Comparison of ENCODE assay signal across 15 cellular contexts in the genomic region with DNA sequence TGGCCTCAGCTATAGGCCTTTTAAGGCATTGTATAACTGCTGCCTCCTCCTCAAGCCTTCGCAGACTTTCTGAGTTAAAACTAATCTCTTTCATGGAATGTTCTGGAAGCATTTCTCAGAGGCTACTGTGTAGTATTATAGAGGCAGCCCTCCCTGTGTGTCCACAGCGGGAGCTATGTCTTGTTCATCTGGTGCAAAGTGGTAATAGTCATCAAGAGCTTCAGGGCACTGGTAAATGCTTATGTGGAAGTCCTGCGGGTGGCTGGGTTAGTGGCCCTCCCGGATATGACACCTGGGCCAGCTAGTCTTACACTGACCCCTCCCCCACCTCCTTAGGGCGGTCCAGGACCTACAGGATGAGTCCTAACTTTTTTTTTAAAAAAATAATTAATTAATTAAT. TPM values are rescaled to one million over a fixed set of nuclear protein-coding genes. Genes with fewer than 3 reads are reported as not detected.
A peak's percentile ranks its signal among the peaks of the same experiment; 100 is the strongest.
DNase-seq lines count a peak whose midpoint lies in the region; ATAC-seq and TF ChIP-seq lines count a peak whose summit lies in the region.
"Had no signal": no experiment of that assay in that cellular context is flagged by ENCODE, and none has a peak within 500 bp of the region (broad histone marks: within the 10 kb centered on the region; RNA-seq: fewer than 3 reads in every experiment).

No MANE protein-coding gene starts in this region.

- H3K4me3 Mint-ChIP-seq in CD4-positive, CD25-positive, alpha-beta regulatory T cell: peak overlapping the region in 3 of 4 donors; percentile 62 to 85 (median 80)
- H3K4me3 Mint-ChIP-seq in central memory CD8-positive, alpha-beta T cell: peak overlapping the region; percentile 18
- peak overlapping the region; percentile 70 to 85 (median 82) for H3K4me3 Mint-ChIP-seq in nephron

- POLR2A ChIA-PET in HCT116 (lab: Charles Lee): interaction anchor here (0.7 to 5.8 kb wide), 11 partner anchors 29 to 110 kb away, joined by 3 to 43 read pairs (median 6); partner anchors contain the start of genes CLDN3, CLDN4 and METTL27

- peaks cover 16% of the 10 kb centered on the region for H3K4me1 ChIP-seq in CD4-positive, CD25-positive, alpha-beta regulatory T cell (ENCODE audit: control insufficient read depth, insufficient read depth, low read length, poor library complexity, severe bottlenecking)
- peaks cover 51 to 80% of the 10 kb centered on the region in 2 experiments for H3K4me1 ChIP-seq in HCT116 (ENCODE audit: control insufficient read depth in 1 of 2, insufficient read depth in 2 of 2, low read length in 2 of 2)

- RAD21 ChIA-PET in HCT116 (lab: Charles Lee; ENCODE audit: low non-redundant PET in 1 of 2, low total read pairs in 2 of 2, uncharacterized antibody in 2 of 2, unreplicated experiment in 2 of 2): interaction anchor here in 1 of 2 experiments (0.5 to 1.0 kb wide), 2 partner anchors 102 to 110 kb away, joined by 3 read pairs; no protein-coding TSS in a partner anchor

- peak overlapping the region; percentile 95 for H3K9ac ChIP-seq in HCT116 (ENCODE audit: low read length)
- H3K9ac ChIP-seq: BLaER1 treated with 17β-estradiol and CSF1 and Interleukin-3, amounts not matched to agents 10 nM and 100 nM had no signal

- H3K27me3 Mint-ChIP-seq in CD4-positive, CD25-positive, alpha-beta regulatory T cell: peaks cover 4% of the 10 kb centered on the region
- H3K27me3 Mint-ChIP-seq in central memory CD8-positive, alpha-beta T cell: no peaks in the 10 kb centered on the region
- H3K27me3 Mint-ChIP-seq in nephron (ENCODE audit: low read depth): peaks cover 10% of the 10 kb centered on the region

- H3K79me2 ChIP-seq in HCT116 (ENCODE audit: insufficient read depth, low read length): peaks cover 32% of the 10 kb centered on the region

- intact Hi-C loops in HCT116 (cut with micrococcal nuclease): loop anchor here (2.0 to 5.0 kb wide), 2 partner anchors 67 to 92 kb away; no protein-coding TSS in a partner anchor

- no peaks in the 10 kb centered on the region for H3K27me3 ChIP-seq in CD4-positive, CD25-positive, alpha-beta regulatory T cell (ENCODE audit: control insufficient read depth, insufficient read depth, low read length)
- H3K27me3 ChIP-seq in HCT116 (ENCODE audit: insufficient read depth, low read length): no peaks in the 10 kb centered on the region

- TF ChIP-seq CTCF in HCT116 (IDR thresholded peaks at IDR 0.05 in 2 of 3, conservative IDR thresholded peaks at IDR 0.05 in 1 of 3; ENCODE audit: borderline replicate concordance in 1 of 3, insufficient read depth in 1 of 3, low read depth in 2 of 3, low read length in 2 of 3): no peak
- TF ChIP-seq CTCF in nephron (IDR thresholded peaks at IDR 0.05; ENCODE audit: unreplicated experiment in 3 of 3): no peak

- H3K36me3 Mint-ChIP-seq in CD4-positive, CD25-positive, alpha-beta regulatory T cell: no peaks in the 10 kb centered on the region
- peaks cover 7% of the 10 kb centered on the region for H3K36me3 Mint-ChIP-seq in central memory CD8-positive, alpha-beta T cell (ENCODE audit: insufficient read depth)
- H3K36me3 Mint-ChIP-seq in nephron (ENCODE audit: low read depth): no peaks in the 10 kb centered on the region

- peaks cover 0 to 23% (median 6%) of the 10 kb centered on the region in 4 donors for H3K4me1 Mint-ChIP-seq in CD4-positive, CD25-positive, alpha-beta regulatory T cell
- peaks cover 14% of the 10 kb centered on the region for H3K4me1 Mint-ChIP-seq in central memory CD8-positive, alpha-beta T cell
- peaks cover 19% of the 10 kb centered on the region for H3K4me1 Mint-ChIP-seq in nephron

- H3K27ac ChIP-seq in CD4-positive, CD25-positive, alpha-beta regulatory T cell (ENCODE audit: insufficient read depth, low read length, poor library complexity, severe bottlenecking): no peak overlapping the region
- peak overlapping the region; percentile 94 for H3K27ac ChIP-seq in HCT116 (ENCODE audit: low read depth, low read length)
- H3K27ac ChIP-seq: BLaER1 treated with 17β-estradiol and CSF1 and Interleukin-3, amounts not matched to agents 10 nM and 100 nM; coronary artery had no signal

- H3K36me3 ChIP-seq in CD4-positive, CD25-positive, alpha-beta regulatory T cell (ENCODE audit: control insufficient read depth, insufficient read depth, low read length): no peaks in the 10 kb centered on the region
- H3K36me3 ChIP-seq in HCT116 (ENCODE audit: control insufficient read depth in 1 of 2, insufficient read depth in 2 of 2, low read length in 2 of 2): peaks cover 7 to 18% of the 10 kb centered on the region in 2 experiments; a peak in 1 of 4 replicates

- TF ChIP-seq POLR2A in HCT116 (IDR thresholded peaks at IDR 0.05; ENCODE audit: borderline replicate concordance, extremely low read depth, insufficient read depth, insufficient read length): no peak

- no peaks in the 10 kb centered on the region for H3K9me3 ChIP-seq in CD4-positive, CD25-positive, alpha-beta regulatory T cell (ENCODE audit: control insufficient read depth in 2 of 2, low read length in 2 of 2)
- H3K9me3 ChIP-seq in HCT116 (ENCODE audit: control insufficient read depth in 1 of 2, insufficient read depth in 1 of 2, low read depth in 1 of 2, low read length in 2 of 2): no peaks in the 10 kb centered on the region
- H3K9me3 ChIP-seq: BLaER1 treated with 17β-estradiol and CSF1 and Interleukin-3, amounts not matched to agents 10 nM and 100 nM had no signal

- H4K20me1 ChIP-seq in HCT116 (ENCODE audit: insufficient read depth): peaks cover 8% of the 10 kb centered on the region; the same call in 1 of the 2 replicates

- H3K4me2 ChIP-seq in HCT116 (ENCODE audit: low read length): peak overlapping the region; percentile 95

- H2AFZ ChIP-seq in HCT116 (ENCODE audit: low read depth, low read length, poor library complexity, severe bottlenecking): no peak overlapping the region

- no peak overlapping the region for H3K4me3 ChIP-seq in CD4-positive, CD25-positive, alpha-beta regulatory T cell (ENCODE audit: low read depth, low read length)
- no peak overlapping the region for H3K4me3 ChIP-seq in HCT116 (replicated peaks in 1 of 2; ENCODE audit: low read depth in 1 of 2, low read length in 2 of 2)
- H3K4me3 ChIP-seq: BLaER1 treated with 17β-estradiol and CSF1 and Interleukin-3, amounts not matched to agents 10 nM and 100 nM; coronary artery had no signal

- BruUV-seq in HCT116 (replicated peaks; lab: Mats Ljungman, UMichigan): no TSS peak

- no peaks in the 10 kb centered on the region for H3K9me2 ChIP-seq in HCT116 (ENCODE audit: insufficient read depth)

- no peak for TF ChIP-seq RAD21 in HCT116 (IDR thresholded peaks at IDR 0.05; ENCODE audit: low read depth)

- ATAC-seq in CD4-positive, CD25-positive, alpha-beta regulatory T cell (ENCODE audit: low read depth in 2 of 2): no peak
- ATAC-seq in HCT116 (no peak), GM18861 (IDR thresholded peaks at IDR 0.05; ENCODE audit: unreplicated experiment) (no peak), GM19351 (IDR thresholded peaks at IDR 0.05; ENCODE audit: unreplicated experiment) (no peak)
- ATAC-seq in central memory CD8-positive, alpha-beta T cell (replicated peaks; ENCODE audit: extremely low read depth, poor library complexity, severe bottlenecking): no peak
- ATAC-seq: activated naive CD4-positive, alpha-beta T cell treated with anti-CD3 and anti-CD28 coated beads, Interleukin-2, amount 50 U/mL, for 72 hours; left lobe of liver had no signal

- CTCF ChIA-PET in HCT116 (lab: Charles Lee): interaction anchor here (0.8 to 1.2 kb wide), 4 partner anchors 15 to 134 kb away, joined by 3 to 4 read pairs (median 4); no protein-coding TSS in a partner anchor

- no peaks in the 10 kb centered on the region for H3K9me3 Mint-ChIP-seq in CD4-positive, CD25-positive, alpha-beta regulatory T cell
- no peaks in the 10 kb centered on the region for H3K9me3 Mint-ChIP-seq in central memory CD8-positive, alpha-beta T cell
- H3K9me3 Mint-ChIP-seq in nephron: no peaks in the 10 kb centered on the region
- H3K9me3 Mint-ChIP-seq: activated naive CD4-positive, alpha-beta T cell treated with anti-CD3 and anti-CD28 coated beads, Interleukin-2, amount 50 U/mL, for 72 hours had no signal

- DNase-seq in CD4-positive, CD25-positive, alpha-beta regulatory T cell: no peak
- DNase-seq in HCT116 (ENCODE audit: low read depth, low spot score): no peak
- DNase-seq in central memory CD8-positive, alpha-beta T cell (ENCODE audit: low spot score in 2 of 2): no peak
- no peak for DNase-seq in GM19238 (ENCODE audit: insufficient read length, low spot score)
- no peak for DNase-seq in COLO829 (ENCODE audit: low spot score)
- DNase-seq: activated CD4-positive, alpha-beta T cell treated with anti-CD3 and anti-CD28 coated beads for 48 hours had no signal

- H3K27ac Mint-ChIP-seq in CD4-positive, CD25-positive, alpha-beta regulatory T cell: peak overlapping the region in 1 of 3 donors; percentile 52
- no peak overlapping the region for H3K27ac Mint-ChIP-seq in central memory CD8-positive, alpha-beta T cell (ENCODE audit: low read depth)
- H3K27ac Mint-ChIP-seq in nephron: peak overlapping the region; percentile 75 to 98 (median 88)
- H3K27ac Mint-ChIP-seq: activated naive CD4-positive, alpha-beta T cell treated with anti-CD3 and anti-CD28 coated beads, Interleukin-2, amount 50 U/mL, for 72 hours had no signal

TF ChIP-seq in HCT116, 20 proteins besides CTCF, POLR2A, EP300 and RAD21:
- TF ChIP-seq POLR2AphosphoS5 (IDR thresholded peaks at IDR 0.05; ENCODE audit: low read depth, low read length) (peak; percentile 12; the same call in 1 of the 2 replicates), EGR1 (IDR thresholded peaks at IDR 0.05; ENCODE audit: low read depth) (no peak)

RNA-seq across cellular contexts. Expression of gene ABHD11, which starts 2.2 kb away (rescaled TPM):
- total RNA-seq in CD4-positive, CD25-positive, alpha-beta regulatory T cell: 19.3 TPM
- polyA plus RNA-seq in CD4-positive, CD25-positive, alpha-beta regulatory T cell: 10 to 100 TPM; 14.5 to 17.5 (median 16.3) TPM
- 69.8 TPM for total RNA-seq in HCT116 (2021; ENCODE audit: unreplicated experiment)
- polyA plus RNA-seq in HCT116 (2012): 56.8 and 61.1 TPM in 2 replicates

RNA-seq across cellular contexts. Expression of gene STX1A, which starts 21.3 kb away (rescaled TPM):
- total RNA-seq in CD4-positive, CD25-positive, alpha-beta regulatory T cell: 27.3 TPM
- polyA plus RNA-seq in CD4-positive, CD25-positive, alpha-beta regulatory T cell: 1 to 10 TPM in 3 of 4 donors, under 1 TPM in 1; 0.80 to 3.1 (median 2.0) TPM
- total RNA-seq in HCT116 (2021; ENCODE audit: unreplicated experiment): 39.4 TPM
- polyA plus RNA-seq in HCT116 (2012): 41.2 and 46.8 TPM in 2 replicates

RNA-seq across cellular contexts. Expression of gene CLDN3, which starts 29.3 kb away (rescaled TPM):
- total RNA-seq in CD4-positive, CD25-positive, alpha-beta regulatory T cell: not detected
- not detected for polyA plus RNA-seq in CD4-positive, CD25-positive, alpha-beta regulatory T cell
- total RNA-seq in HCT116 (2021; ENCODE audit: unreplicated experiment): 19.2 TPM
- 41.6 and 56.2 TPM in 2 replicates for polyA plus RNA-seq in HCT116 (2012)
- total RNA-seq: activated naive CD4-positive, alpha-beta T cell treated with anti-CD3 and anti-CD28 coated beads, Interleukin-2, amount 50 U/mL, for 72 hours; fibroblast of villous mesenchyme; SK-MEL-5 had no signal

RNA-seq across cellular contexts. Expression of gene BUD23, which starts 57.4 kb away (rescaled TPM):
- 96.3 TPM for total RNA-seq in CD4-positive, CD25-positive, alpha-beta regulatory T cell
- 100 to 1,000 TPM; 112 to 127 (median 120) TPM for polyA plus RNA-seq in CD4-positive, CD25-positive, alpha-beta regulatory T cell
- 168 TPM for total RNA-seq in HCT116 (2021; ENCODE audit: unreplicated experiment)
- 148 and 164 TPM in 2 replicates for polyA plus RNA-seq in HCT116 (2012)

RNA-seq across cellular contexts. Expression of gene DNAJC30, which starts 57.5 kb away (rescaled TPM):
- 10.0 TPM for total RNA-seq in CD4-positive, CD25-positive, alpha-beta regulatory T cell
- 10 to 100 TPM; 10.8 to 14.4 (median 12.8) TPM for polyA plus RNA-seq in CD4-positive, CD25-positive, alpha-beta regulatory T cell
- total RNA-seq in HCT116 (2021; ENCODE audit: unreplicated experiment): 8.5 TPM
- polyA plus RNA-seq in HCT116 (2012): 3.4 and 5.1 TPM in 2 replicates

Comparison
In these comparisons a context has a peak if more than half of its experiments do, and no peak if none do; other contexts are left out.
1. H3K4me3 Mint-ChIP-seq: peak in every context shown above with its lines; median percentile 82 in nephron; 80 in CD4-positive, CD25-positive, alpha-beta regulatory T cell; 18 in central memory CD8-positive, alpha-beta T cell.
2. RNA of gene CLDN3, which starts 29.3 kb away (total RNA-seq): 19.2 TPM in HCT116 (single experiment); not detected in CD4-positive, CD25-positive, alpha-beta regulatory T cell (single experiment); every median in the first group is over 10 times any median in the second.